ENCODE assay signal across 15 cellular contexts in the genomic region with DNA sequence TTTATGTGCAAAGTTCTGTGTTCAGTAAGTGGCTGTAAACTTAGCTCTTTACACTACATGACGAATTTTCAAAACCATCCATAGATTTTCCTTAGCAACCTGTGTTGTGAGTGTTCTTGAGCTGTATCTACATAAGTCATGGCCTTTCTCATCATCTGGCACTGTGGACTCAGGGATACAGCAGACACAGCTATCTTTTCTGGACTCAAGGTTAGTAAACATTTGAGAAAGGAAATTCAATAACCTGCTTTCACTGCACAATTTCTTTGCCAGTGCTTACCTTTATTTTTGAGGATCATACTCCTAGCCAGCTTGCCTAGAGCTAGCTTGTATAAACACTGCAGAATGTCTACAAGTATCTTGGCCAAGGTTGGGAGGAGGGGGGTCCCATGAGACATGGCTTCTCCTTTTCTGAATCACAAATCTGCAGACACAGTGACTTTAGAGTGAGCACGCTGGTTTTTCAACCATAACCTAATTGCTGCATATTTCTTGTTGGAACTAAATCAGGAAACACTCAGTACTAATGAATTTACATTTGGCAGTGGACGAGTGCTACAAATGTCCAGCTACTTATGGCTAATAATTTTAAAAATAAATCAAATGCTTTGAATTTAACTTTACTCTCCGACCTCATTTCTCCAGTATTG. TPM values are rescaled to one million over a fixed set of nuclear protein-coding genes. Genes with fewer than 3 reads are reported as not detected.
DNase-seq lines count a peak whose midpoint lies in the region; ATAC-seq and TF ChIP-seq lines count a peak whose summit lies in the region.
"Had no signal": no experiment of that assay in that cellular context is flagged by ENCODE, and none has a peak within 500 bp of the region (broad histone marks: within the 10 kb centered on the region; RNA-seq: fewer than 3 reads in every experiment).

No MANE protein-coding gene starts in this region.

- H3K4me3 ChIP-seq in LNCaP clone FGC (ENCODE audit: low read depth, low read length) (no peak overlapping the region), hepatocyte (no peak overlapping the region), thyroid gland (replicated peaks in 1 of 3) (no peak overlapping the region), smooth muscle cell (no peak overlapping the region)
- H3K4me3 ChIP-seq: gastrocnemius medialis had no signal

- no peaks in the 10 kb centered on the region for H4K20me1 ChIP-seq in hepatocyte (ENCODE audit: insufficient read depth, poor library complexity, severe bottlenecking)
- no peaks in the 10 kb centered on the region for H4K20me1 ChIP-seq in smooth muscle cell (ENCODE audit: low read depth)

- no peaks in the 10 kb centered on the region for H3K9me3 ChIP-seq in hepatocyte (ENCODE audit: low read depth)
- no peaks in the 10 kb centered on the region for H3K9me3 ChIP-seq in thyroid gland
- H3K9me3 ChIP-seq in smooth muscle cell (replicated peaks; ENCODE audit: low read depth), result no peaks in the 10 kb centered on the region
- H3K9me3 ChIP-seq: gastrocnemius medialis had no signal

- TF ChIP-seq POLR2A in thyroid gland (IDR thresholded peaks at IDR 0.05), result no peak

- ATAC-seq in GM21619 (IDR thresholded peaks at IDR 0.05; ENCODE audit: unreplicated experiment), result no peak
- ATAC-seq: gastrocnemius medialis had no signal

- no peak overlapping the region for H3K27ac ChIP-seq in hepatocyte
- H3K27ac ChIP-seq in thyroid gland, result peak overlapping the region; percentile 32 to 57 (median 48)
- no peak overlapping the region for H3K27ac ChIP-seq in smooth muscle cell (ENCODE audit: low read depth)
- H3K27ac ChIP-seq: gastrocnemius medialis had no signal

- H3K4me2 ChIP-seq in hepatocyte (peak overlapping the region; percentile 5), smooth muscle cell (no peak overlapping the region)

- intact Hi-C loops in thyroid gland (cut with DNase I), result no loop called here

- H2AFZ ChIP-seq in hepatocyte, result no peak overlapping the region
- H2AFZ ChIP-seq in smooth muscle cell (ENCODE audit: low read depth), result no peak overlapping the region

- H3K9ac ChIP-seq in smooth muscle cell (ENCODE audit: low read depth), result no peak overlapping the region

- TF ChIP-seq CTCF in LNCaP clone FGC (IDR thresholded peaks at IDR 0.05; ENCODE audit: control insufficient read depth, extremely low read depth, insufficient read depth) (no peak), hepatocyte (IDR thresholded peaks at IDR 0.05; ENCODE audit: poor library complexity) (no peak), thyroid gland (IDR thresholded peaks at IDR 0.05) (no peak), smooth muscle cell (IDR thresholded peaks at IDR 0.05; ENCODE audit: borderline replicate concordance, insufficient read depth, poor library complexity, severe bottlenecking) (no peak)

- H3K79me2 ChIP-seq in hepatocyte, result no peaks in the 10 kb centered on the region
- H3K79me2 ChIP-seq in smooth muscle cell (ENCODE audit: low read depth), result no peaks in the 10 kb centered on the region

- H3K36me3 ChIP-seq in hepatocyte (replicated peaks; ENCODE audit: insufficient read depth, low read depth) (no peaks in the 10 kb centered on the region), thyroid gland (no peaks in the 10 kb centered on the region), smooth muscle cell (ENCODE audit: low read depth) (no peaks in the 10 kb centered on the region)
- H3K36me3 ChIP-seq: gastrocnemius medialis had no signal

- DNase-seq in LNCaP clone FGC (ENCODE audit: low read depth) (peak; percentile 23), astrocyte of the hippocampus (ENCODE audit: low read depth, low spot score) (peak; percentile 57), hepatocyte (ENCODE audit: low spot score) (no peak), thyroid gland (peak; percentile 71 to 82), smooth muscle cell (lab: John Stamatoyannopoulos, UW; ENCODE audit: unreplicated experiment) (no peak)
- no peak for DNase-seq in stimulated activated CD4-positive, alpha-beta T cell treated with anti-CD3 and anti-CD28 coated beads, Interleukin-15, amount 100 ng/mL, for 24 hours
- DNase-seq: activated CD4-positive, alpha-beta T cell treated with anti-CD3 and anti-CD28 coated beads for 4 hours; activated T-cell treated with anti-CD3 and anti-CD28 coated beads, Interleukin-2, amount 50 U/mL, for 48 hours; COR-L47; islet precursor cell; NCI-H1105; retina had no signal

- no peaks in the 10 kb centered on the region for H3K27me3 ChIP-seq in hepatocyte
- no peaks in the 10 kb centered on the region for H3K27me3 ChIP-seq in thyroid gland
- no peaks in the 10 kb centered on the region for H3K27me3 ChIP-seq in smooth muscle cell (ENCODE audit: low read depth)
- H3K27me3 ChIP-seq: gastrocnemius medialis had no signal

- H3K4me1 ChIP-seq in hepatocyte (ENCODE audit: insufficient read depth), result peaks cover 6% of the 10 kb centered on the region
- H3K4me1 ChIP-seq in thyroid gland, result peaks cover 41 to 44% of the 10 kb centered on the region in 2 donors
- peaks cover 6% of the 10 kb centered on the region for H3K4me1 ChIP-seq in smooth muscle cell (ENCODE audit: low read depth)

- 68% methylated on average over 4 of the region's 4 CpGs for WGBS in hepatocyte (ENCODE audit: low lambda C conversion rate, missing lambda C conversion rate)
- 24 to 31% methylated on average over 4 of the region's 4 CpGs for WGBS in thyroid gland, 2 donors
- 85% methylated on average over 4 of the region's 4 CpGs for WGBS in smooth muscle cell (ENCODE audit: low lambda C conversion rate)

- H3F3A ChIP-seq in smooth muscle cell (ENCODE audit: low read depth), result no peaks in the 10 kb centered on the region

- no peaks in the 10 kb centered on the region for H3K9me2 ChIP-seq in hepatocyte (replicated peaks; ENCODE audit: insufficient read depth)

RNA-seq across cellular contexts. Expression of a gene that starts 27.2 kb away (rescaled TPM):
- total RNA-seq in hepatocyte, result 2.9 and 3.1 TPM in 2 replicates
- polyA plus RNA-seq in hepatocyte, result 0.94 and 1.4 TPM in 2 replicates
- 10 to 100 TPM; 13.5 to 29.3 (median 21.3) TPM for total RNA-seq in thyroid gland
- 15.5 and 18.4 TPM in 2 replicates for total RNA-seq in smooth muscle cell
- 6.5 and 7.6 TPM in 2 replicates for polyA plus RNA-seq in smooth muscle cell
- total RNA-seq: T-helper 1 cell treated with Interleukin-12 subunit alpha and Interleukin-12 subunit beta and Interleukin-4 antibody, amounts not matched to agents 30 ng/mL and 1 ng/mL, for 36 hours had no signal

Comparison
In these comparisons a context has a peak if more than half of its experiments do, and no peak if none do; other contexts are left out.
1. DNase-seq: peak in LNCaP clone FGC (single experiment), astrocyte of the hippocampus (single experiment) and thyroid gland (2 of 2); none in hepatocyte (single experiment), stimulated activated CD4-positive, alpha-beta T cell treated with anti-CD3 and anti-CD28 coated beads, Interleukin-15, amount 100 ng/mL, for 24 hours (single experiment) and smooth muscle cell (single experiment).
2. H3K27ac ChIP-seq: peak in thyroid gland (3 of 3); none in hepatocyte (single experiment) and smooth muscle cell (single experiment).